ENCODE assay signal across 8 cellular contexts in genomic region chr3:23805228-23805880, GRCh38. TPM values are rescaled to one million over a fixed set of nuclear protein-coding genes. Genes with fewer than 3 reads are reported as not detected.
DNase-seq lines count a peak whose midpoint lies in the region; ATAC-seq and TF ChIP-seq lines count a peak whose summit lies in the region.

No MANE protein-coding gene starts in this region.

- peak overlapping the region; percentile 79 to 98 (median 96) for H3K4me3 Mint-ChIP-seq in IgD-negative memory B cell
- peak overlapping the region; percentile 89 to 100 (median 94) for H3K4me3 Mint-ChIP-seq in naive thymus-derived CD4-positive, alpha-beta T cell

- no peaks in the 10 kb centered on the region for H3K9me3 ChIP-seq in BE2C
- no peaks in the 10 kb centered on the region for H3K9me3 ChIP-seq in naive thymus-derived CD4-positive, alpha-beta T cell (ENCODE audit: control insufficient read depth in 2 of 3, low read length in 3 of 3)

- peak overlapping the region; percentile 66 for H3K27ac ChIP-seq in naive thymus-derived CD4-positive, alpha-beta T cell (ENCODE audit: low read depth, low read length)

- no peak for DNase-seq in BE2C
- DNase-seq in cerebellar cortex (ENCODE audit: low spot score), result peak; percentile 29
- DNase-seq in naive thymus-derived CD4-positive, alpha-beta T cell, result peak in 2 of 9 donors; percentile 26 to 28
- no peak for DNase-seq in stimulated activated CD4-positive, alpha-beta T cell treated with anti-CD3 and anti-CD28 coated beads, Interleukin-2, amount 100 ng/mL, for 48 hours
- DNase-seq in sciatic nerve (ENCODE audit: low spot score), result no peak

- H3K4me1 Mint-ChIP-seq in IgD-negative memory B cell, result peaks cover 35 to 36% (median 35%) of the 10 kb centered on the region in 3 donors
- H3K4me1 Mint-ChIP-seq in naive thymus-derived CD4-positive, alpha-beta T cell, result peaks cover 28 to 46% (median 43%) of the 10 kb centered on the region in 7 donors

- H3K4me1 ChIP-seq in BE2C, result 0 out of 2 replicates have a peak, but pooled peaks cover 4% of the 10 kb centered on the region
- H3K4me1 ChIP-seq in naive thymus-derived CD4-positive, alpha-beta T cell (ENCODE audit: control insufficient read depth in 2 of 2, insufficient read depth in 2 of 2, low read length in 2 of 2), result peaks cover 20 to 21% of the 10 kb centered on the region in 2 donors

- H3K27me3 ChIP-seq in BE2C, result no peaks in the 10 kb centered on the region
- no peaks in the 10 kb centered on the region for H3K27me3 ChIP-seq in naive thymus-derived CD4-positive, alpha-beta T cell (ENCODE audit: control insufficient read depth in 2 of 2, insufficient read depth in 2 of 2, low read length in 2 of 2)

- POLR2A ChIA-PET in naive thymus-derived CD4-positive, alpha-beta T cell (lab: Charles Lee), result no interaction called here

- CTCF ChIA-PET in naive thymus-derived CD4-positive, alpha-beta T cell (lab: Charles Lee), result no interaction called here

- intact Hi-C loops in naive thymus-derived CD4-positive, alpha-beta T cell (cut with micrococcal nuclease), result loop anchor here (1.0 to 5.0 kb wide), 7 partner anchors 112 to 1987 kb away; partner anchors contain the start of genes NR1D2 (in 2 of the 2), OXSM (in 1 of the 2), RPL15 (in 1 of the 2) and TOP2B (in 1 of the 2)
- intact Hi-C loops in sciatic nerve (cut with DNase I), result no loop called here

- H3K36me3 Mint-ChIP-seq in IgD-negative memory B cell, result no peaks in the 10 kb centered on the region
- peaks cover 0 to 18% (median 0%) of the 10 kb centered on the region in 5 donors for H3K36me3 Mint-ChIP-seq in naive thymus-derived CD4-positive, alpha-beta T cell

- peak overlapping the region; percentile 69 for H3K4me3 ChIP-seq in BE2C (ENCODE audit: low read depth, low read length)
- peak overlapping the region; percentile 42 for H3K4me3 ChIP-seq in naive thymus-derived CD4-positive, alpha-beta T cell (ENCODE audit: low read length)

- no peak for ATAC-seq in naive thymus-derived CD4-positive, alpha-beta T cell
- ATAC-seq in HG02973 (IDR thresholded peaks at IDR 0.05; ENCODE audit: unreplicated experiment) (no peak), GM18519 (IDR thresholded peaks at IDR 0.05; ENCODE audit: low FRiP score, unreplicated experiment) (no peak), sciatic nerve (no peak)

- TF ChIP-seq CTCF in BE2C (IDR thresholded peaks at IDR 0.05; ENCODE audit: low read depth, low read length), result no peak

- H3K9me3 Mint-ChIP-seq in IgD-negative memory B cell, result peaks cover 0 to 2% (median 0%) of the 10 kb centered on the region in 3 donors
- H3K9me3 Mint-ChIP-seq in naive thymus-derived CD4-positive, alpha-beta T cell, result peaks cover 0 to 2% (median 0%) of the 10 kb centered on the region in 11 donors

- H3K36me3 ChIP-seq in BE2C, result no peaks in the 10 kb centered on the region
- peaks cover 0 to 1% (median 0%) of the 10 kb centered on the region in 3 experiments for H3K36me3 ChIP-seq in naive thymus-derived CD4-positive, alpha-beta T cell (ENCODE audit: control insufficient read depth in 2 of 3, insufficient read depth in 3 of 3, low read length in 3 of 3)

- peak overlapping the region; percentile 72 to 98 (median 94) for H3K27ac Mint-ChIP-seq in IgD-negative memory B cell
- peak overlapping the region; percentile 56 to 98 (median 94) for H3K27ac Mint-ChIP-seq in naive thymus-derived CD4-positive, alpha-beta T cell

- no peaks in the 10 kb centered on the region for H3K27me3 Mint-ChIP-seq in IgD-negative memory B cell
- H3K27me3 Mint-ChIP-seq in naive thymus-derived CD4-positive, alpha-beta T cell, result peaks cover 0 to 35% (median 0%) of the 10 kb centered on the region in 5 donors

RNA-seq across cellular contexts. Expression of gene UBE2E1, which starts 0.4 kb away (rescaled TPM):
- 52.3 TPM for polyA plus RNA-seq in BE2C (2012; ENCODE audit: insufficient read depth, insufficient read length, low read depth)
- polyA plus RNA-seq in IgD-negative memory B cell, result 17.0 TPM
- total RNA-seq in naive thymus-derived CD4-positive, alpha-beta T cell, result 10 to 100 TPM; 59.0 to 80.0 (median 69.2) TPM
- polyA plus RNA-seq in naive thymus-derived CD4-positive, alpha-beta T cell, result 10 to 100 TPM in 1 of 2 donors, 1 to 10 TPM in 1; 5.2 to 22.1 TPM
- 152 TPM for total RNA-seq in sciatic nerve
